In genomic region chr6:20266851-20267608, GRCh38 we compare ENCODE assay signal across 13 cellular contexts. TPM values are rescaled to one million over a fixed set of nuclear protein-coding genes. Genes with fewer than 3 reads are reported as not detected.
A peak's percentile ranks its signal among the peaks of the same experiment; 100 is the strongest.
DNase-seq lines count a peak whose midpoint lies in the region; ATAC-seq, FAIRE-seq and TF ChIP-seq lines count a peak whose summit lies in the region.
"Had no signal": no experiment of that assay in that cellular context is flagged by ENCODE, and none has a peak within 500 bp of the region (broad histone marks: within the 10 kb centered on the region; RNA-seq: fewer than 3 reads in every experiment).

No MANE protein-coding gene starts in this region.

- no peaks in the 10 kb centered on the region for H3K27me3 ChIP-seq in bronchial epithelial cell (ENCODE audit: control insufficient read depth, insufficient read depth, low read length)
- no peaks in the 10 kb centered on the region for H3K27me3 ChIP-seq in upper lobe of left lung
- H3K27me3 ChIP-seq: gastroesophageal sphincter had no signal

- no peaks in the 10 kb centered on the region for H3K4me1 ChIP-seq in upper lobe of left lung
- H3K4me1 ChIP-seq: gastroesophageal sphincter had no signal

- DNase-seq in GM10248 (ENCODE audit: extremely low spot score) (peak; percentile 22), KBM-7 (peak; percentile 69), bronchial epithelial cell (ENCODE audit: low read depth) (peak; percentile 77), upper lobe of left lung (no peak), left ventricle myocardium superior (no peak), HEK293T (ENCODE audit: extremely low spot score) (no peak)
- DNase-seq: cerebellar nuclear complex, DMS153, NCI-H2107 had no signal

- no peak overlapping the region for H3K4me3 ChIP-seq in bronchial epithelial cell (ENCODE audit: low read depth, low read length)
- H3K4me3 ChIP-seq in upper lobe of left lung, result no peak overlapping the region
- H3K4me3 ChIP-seq: gastroesophageal sphincter had no signal

- no peak for TF ChIP-seq EP300 in upper lobe of left lung (IDR thresholded peaks at IDR 0.05)

- no peak overlapping the region for H3K27ac ChIP-seq in upper lobe of left lung
- H3K27ac ChIP-seq: gastroesophageal sphincter, HL-60 had no signal

- POLR2A ChIA-PET in GM10248 (lab: Yijun Ruan, JAX) (no interaction called here), HEK293T (lab: Yijun Ruan, JAX) (no interaction called here)

- peaks cover 0 to 6% (median 0%) of the 10 kb centered on the region in 4 donors for H3K9me3 ChIP-seq in upper lobe of left lung

- no peak for FAIRE-seq in bronchial epithelial cell (lab: Jason Lieb, UNC)

- H3K36me3 ChIP-seq in bronchial epithelial cell (ENCODE audit: control insufficient read depth, insufficient read depth, low read length) (no peaks in the 10 kb centered on the region), upper lobe of left lung (no peaks in the 10 kb centered on the region)
- H3K36me3 ChIP-seq: gastroesophageal sphincter had no signal

- no peak for TF ChIP-seq POLR2A in upper lobe of left lung (IDR thresholded peaks at IDR 0.05)

- in situ Hi-C loops in KBM-7 (cut with MboI; ENCODE audit: low pct_unique_long_range_greater_than_20kb, low sequenced_read_pairs), result no loop called here

- ATAC-seq in GM19438 (IDR thresholded peaks at IDR 0.05; ENCODE audit: low read depth, unreplicated experiment), result peak; percentile 52
- ATAC-seq in upper lobe of left lung (ENCODE audit: low FRiP score in 2 of 2), result no peak
- no peak for ATAC-seq in left ventricle myocardium superior
- ATAC-seq in HG03175 (IDR thresholded peaks at IDR 0.05; ENCODE audit: unreplicated experiment), result no peak
- ATAC-seq: gastroesophageal sphincter had no signal

- 70 to 78% methylated on average over 11 of the region's 11 CpGs for WGBS in upper lobe of left lung, 2 donors

- intact Hi-C loops in left ventricle myocardium superior (cut with micrococcal nuclease), result no loop called here

- CTCF ChIA-PET in GM10248 (lab: Yijun Ruan, JAX), result no interaction called here
- CTCF ChIA-PET in HEK293T (lab: Yijun Ruan, JAX), result no interaction called here

- TF ChIP-seq CTCF in GM10248 (IDR thresholded peaks at IDR 0.05; ENCODE audit: control extremely low read depth, extremely low read depth, low read depth, missing control alignments), result no peak
- TF ChIP-seq CTCF in bronchial epithelial cell (IDR thresholded peaks at IDR 0.05; ENCODE audit: insufficient read depth, low read length, severe bottlenecking), result no peak
- no peak for TF ChIP-seq CTCF in upper lobe of left lung (IDR thresholded peaks at IDR 0.05)

TF ChIP-seq in HEK293T, 16 proteins besides CTCF, POLR2A, EP300 and RAD21:
- TF ChIP-seq ZNF384 (IDR thresholded peaks at IDR 0.05) (no peak), L3MBTL2 (conservative IDR thresholded peaks at IDR 0.05) (no peak), FOXA1 (IDR thresholded peaks at IDR 0.05) (no peak), LEF1 (IDR thresholded peaks at IDR 0.05; ENCODE audit: borderline replicate concordance) (no peak), FOXK2 (IDR thresholded peaks at IDR 0.05) (no peak), HDGF (IDR thresholded peaks at IDR 0.05; ENCODE audit: borderline replicate concordance) (no peak), TARDBP (IDR thresholded peaks at IDR 0.05) (no peak)
- TF ChIP-seq, protein P1, sequence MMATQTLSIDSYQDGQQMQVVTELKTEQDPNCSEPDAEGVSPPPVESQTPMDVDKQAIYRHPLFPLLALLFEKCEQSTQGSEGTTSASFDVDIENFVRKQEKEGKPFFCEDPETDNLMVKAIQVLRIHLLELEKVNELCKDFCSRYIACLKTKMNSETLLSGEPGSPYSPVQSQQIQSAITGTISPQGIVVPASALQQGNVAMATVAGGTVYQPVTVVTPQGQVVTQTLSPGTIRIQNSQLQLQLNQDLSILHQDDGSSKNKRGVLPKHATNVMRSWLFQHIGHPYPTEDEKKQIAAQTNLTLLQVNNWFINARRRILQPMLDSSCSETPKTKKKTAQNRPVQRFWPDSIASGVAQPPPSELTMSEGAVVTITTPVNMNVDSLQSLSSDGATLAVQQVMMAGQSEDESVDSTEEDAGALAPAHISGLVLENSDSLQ (IDR thresholded peaks at IDR 0.05), result no peak

RNA-seq across cellular contexts. Expression of gene MBOAT1, which starts 54.8 kb away (rescaled TPM):
- 16.3 and 18.8 TPM in 2 replicates for total RNA-seq in bronchial epithelial cell
- 10 to 100 TPM in 4 of 6 donors, 1 to 10 TPM in 2; 4.2 to 17.5 (median 12.2) TPM for total RNA-seq in upper lobe of left lung
- 5.0 TPM for total RNA-seq in left ventricle myocardium superior

Comparison
In these comparisons a context has a peak if more than half of its experiments do, and no peak if none do; other contexts are left out.
1. DNase-seq: peak in GM10248 (single experiment), KBM-7 (single experiment) and bronchial epithelial cell (single experiment); none in upper lobe of left lung (0 of 2), left ventricle myocardium superior (single experiment) and HEK293T (single experiment).